In genomic region chr7:79453558-79454324, GRCh38 we compare ENCODE assay signal across 1 cellular context.
TF ChIP-seq lines count a peak whose summit lies in the region.

MAGI2 (minus strand) TSS chr7:79453667; CDS start chr7:79453320, 347 bp downstream.

TF ChIP-seq in HepG2, 621 proteins besides CTCF, POLR2A, EP300 and RAD21 (continued from another document and continues in another):
- no peak; the same call in 1 of the 2 replicates for TF ChIP-seq GMEB1 (CRISPR knock-in tag; IDR thresholded peaks at IDR 0.05; ENCODE audit: borderline replicate concordance)
- TF ChIP-seq TOE1 (CRISPR knock-in tag; IDR thresholded peaks at IDR 0.05): no peak
- TF ChIP-seq ZNF546 (CRISPR knock-in tag; conservative IDR thresholded peaks at IDR 0.05): 0 out of 2 replicates have a peak, but pooled peaks have one; percentile 28
- TF ChIP-seq POLR2G (IDR thresholded peaks at IDR 0.05; ENCODE audit: low read depth, low read length): peak; percentile 73; the same call in 1 of the 2 replicates
- no peak for TF ChIP-seq AKNA (CRISPR knock-in tag; IDR thresholded peaks at IDR 0.05; ENCODE audit: borderline replicate concordance)
- TF ChIP-seq ZNF382 (CRISPR knock-in tag; IDR thresholded peaks at IDR 0.05; ENCODE audit: borderline replicate concordance): no peak
- no peak for TF ChIP-seq NR2F2 (IDR thresholded peaks at IDR 0.05; ENCODE audit: borderline replicate concordance, low read depth)
- no peak for TF ChIP-seq JARID2 (CRISPR knock-in tag; IDR thresholded peaks at IDR 0.05; ENCODE audit: insufficient replicate concordance)
- peak; percentile 66 for TF ChIP-seq ASH2L (IDR thresholded peaks at IDR 0.05; ENCODE audit: insufficient read length, low read depth, low read length)
- peak; percentile 80; the same call in 1 of the 2 replicates for TF ChIP-seq ZNF225 (CRISPR knock-in tag; IDR thresholded peaks at IDR 0.05)
- peak; percentile 92 for TF ChIP-seq ZNF800 (CRISPR knock-in tag; IDR thresholded peaks at IDR 0.05)
- TF ChIP-seq ZNF350 (CRISPR knock-in tag; IDR thresholded peaks at IDR 0.05; ENCODE audit: borderline replicate concordance, low read depth): no peak; the same call in 1 of the 2 replicates
- TF ChIP-seq ZNF790 (CRISPR knock-in tag; IDR thresholded peaks at IDR 0.05; ENCODE audit: borderline replicate concordance): no peak
- TF ChIP-seq XRCC5 (optimal IDR thresholded peaks at IDR 0.05; ENCODE audit: low read length): peak; percentile 10
- no peak for TF ChIP-seq RARG (CRISPR knock-in tag; IDR thresholded peaks at IDR 0.05; ENCODE audit: low read depth)
- TF ChIP-seq TIGD3 (CRISPR knock-in tag; IDR thresholded peaks at IDR 0.05; ENCODE audit: borderline replicate concordance): no peak
- TF ChIP-seq ZNF281 (CRISPR knock-in tag; IDR thresholded peaks at IDR 0.05; ENCODE audit: borderline replicate concordance): no peak; the same call in 1 of the 2 replicates
- TF ChIP-seq HOXD1 (CRISPR knock-in tag; IDR thresholded peaks at IDR 0.05): no peak
- no peak for TF ChIP-seq RFXANK (CRISPR knock-in tag; IDR thresholded peaks at IDR 0.05)
- TF ChIP-seq AHDC1 (CRISPR knock-in tag; IDR thresholded peaks at IDR 0.05; ENCODE audit: borderline replicate concordance): no peak
- no peak for TF ChIP-seq RBM22 (optimal IDR thresholded peaks at IDR 0.05; ENCODE audit: low read length)
- TF ChIP-seq KDM2A (CRISPR knock-in tag; IDR thresholded peaks at IDR 0.05; ENCODE audit: borderline replicate concordance, low read depth): peak; percentile 87
- TF ChIP-seq KDM5A (IDR thresholded peaks at IDR 0.05; ENCODE audit: borderline replicate concordance, low read length): no peak
- no peak; the same call in 1 of the 2 replicates for TF ChIP-seq GFI1 (CRISPR knock-in tag; IDR thresholded peaks at IDR 0.05; ENCODE audit: borderline replicate concordance)
- TF ChIP-seq ZBTB44 (CRISPR knock-in tag; IDR thresholded peaks at IDR 0.05): no peak
- no peak for TF ChIP-seq MAFK (conservative IDR thresholded peaks at IDR 0.05 in 1 of 2, IDR thresholded peaks at IDR 0.05 in 1 of 2; ENCODE audit: low read length in 2 of 2)
- peak; percentile 19; the same call in 1 of the 2 replicates for TF ChIP-seq ZNF768 (CRISPR knock-in tag; IDR thresholded peaks at IDR 0.05)
- TF ChIP-seq CREM (IDR thresholded peaks at IDR 0.05): no peak
- TF ChIP-seq CREM (CRISPR knock-in tag; IDR thresholded peaks at IDR 0.05): no peak
- TF ChIP-seq ZMYM4 (CRISPR knock-in tag; IDR thresholded peaks at IDR 0.05): peak; percentile 61; the same call in 1 of the 2 replicates
- TF ChIP-seq ZNF691 (CRISPR knock-in tag; IDR thresholded peaks at IDR 0.05; ENCODE audit: borderline replicate concordance, low read depth): no peak; the same call in 1 of the 2 replicates
- TF ChIP-seq ZNF44 (CRISPR knock-in tag; IDR thresholded peaks at IDR 0.05): no peak
